ENCODE assay signal across 8 cellular contexts in the genomic region with DNA sequence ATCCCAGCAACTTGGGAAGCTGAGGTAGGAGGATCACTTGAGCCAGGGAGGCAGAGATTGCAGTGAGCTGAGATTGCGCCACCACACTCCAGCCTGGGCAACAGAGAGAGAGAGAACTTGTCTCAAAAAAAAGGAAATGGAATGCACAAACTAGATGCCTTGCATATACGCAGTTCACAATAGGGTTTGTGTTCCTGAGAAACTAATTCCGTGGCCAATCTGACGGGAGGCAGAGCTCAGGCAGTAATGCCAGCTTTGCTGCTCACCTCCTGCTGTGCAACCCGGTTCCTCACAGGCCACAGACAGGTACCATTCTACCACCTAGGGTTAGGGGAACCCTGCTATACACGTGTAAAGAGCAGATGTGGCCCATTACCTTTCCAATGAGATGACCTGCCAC. TPM values are rescaled to one million over a fixed set of nuclear protein-coding genes. Genes with fewer than 3 reads are reported as not detected.
A peak's percentile ranks its signal among the peaks of the same experiment; 100 is the strongest.
DNase-seq lines count a peak whose midpoint lies in the region; ATAC-seq and TF ChIP-seq lines count a peak whose summit lies in the region.

No MANE protein-coding gene starts in this region.

- H3K9ac ChIP-seq in subcutaneous abdominal adipose tissue (ENCODE audit: low read length in 5 of 5): peak overlapping the region; percentile 74 to 100 (median 99)

- H3K9me3 ChIP-seq in hepatocyte (ENCODE audit: low read depth): no peaks in the 10 kb centered on the region
- H3K9me3 ChIP-seq in subcutaneous abdominal adipose tissue (ENCODE audit: control insufficient read depth in 5 of 5, low read length in 5 of 5): no peaks in the 10 kb centered on the region
- H3K9me3 ChIP-seq in Peyer's patch: no peaks in the 10 kb centered on the region

- TF ChIP-seq CTCF in WI38 (IDR thresholded peaks at IDR 0.05; ENCODE audit: low read depth, low read length): no peak
- no peak for TF ChIP-seq CTCF in hepatocyte (IDR thresholded peaks at IDR 0.05; ENCODE audit: poor library complexity)
- no peak for TF ChIP-seq CTCF in Peyer's patch (IDR thresholded peaks at IDR 0.05)

- H3K27ac ChIP-seq in hepatocyte (no peak overlapping the region), subcutaneous abdominal adipose tissue (ENCODE audit: low read depth, low read length) (no peak overlapping the region), Peyer's patch (no peak overlapping the region)

- no peaks in the 10 kb centered on the region for H3K9me2 ChIP-seq in hepatocyte (replicated peaks; ENCODE audit: insufficient read depth)

- no peak overlapping the region for H2AFZ ChIP-seq in hepatocyte

- H3K4me2 ChIP-seq in hepatocyte: peak overlapping the region; percentile 76

- no peak for DNase-seq in activated T-cell treated with anti-CD3 and anti-CD28 coated beads, Interleukin-2, amount 50 U/mL, for 72 hours
- DNase-seq in activated T-cell treated with anti-CD3 and anti-CD28 coated beads, Interleukin-2, amount 50 U/mL, for 48 hours: no peak
- no peak for DNase-seq in hepatocyte (ENCODE audit: low spot score)
- no peak for DNase-seq in dedifferentiated amniotic fluid mesenchymal stem cell (ENCODE audit: extremely low spot score)
- no peak for DNase-seq in NCI-H2081 (lab: John Stamatoyannopoulos, UW)
- no peak for DNase-seq in Peyer's patch

- ATAC-seq in activated T-cell treated with anti-CD3 and anti-CD28 coated beads, Interleukin-2, amount 50 U/mL, for 72 hours (replicated peaks in 1 of 2): no peak

- no peaks in the 10 kb centered on the region for H3K27me3 Mint-ChIP-seq in activated T-cell treated with anti-CD3 and anti-CD28 coated beads, Interleukin-2, amount 50 U/mL, for 72 hours (ENCODE audit: low read depth)

- WGBS in hepatocyte (ENCODE audit: low lambda C conversion rate, missing lambda C conversion rate): 66% methylated on average over 6 of the region's 6 CpGs

- TF ChIP-seq POLR2A in Peyer's patch (IDR thresholded peaks at IDR 0.05): no peak

- H4K20me1 ChIP-seq in hepatocyte (ENCODE audit: insufficient read depth, poor library complexity, severe bottlenecking): no peaks in the 10 kb centered on the region

- peaks cover 0 to 1% of the 10 kb centered on the region in 2 donors for H3K36me3 Mint-ChIP-seq in activated T-cell treated with anti-CD3 and anti-CD28 coated beads, Interleukin-2, amount 50 U/mL, for 72 hours (ENCODE audit: insufficient read depth in 2 of 2)

- H3K4me3 ChIP-seq in WI38 (ENCODE audit: low read depth, low read length) (peak overlapping the region; percentile 97), hepatocyte (no peak overlapping the region), subcutaneous abdominal adipose tissue (ENCODE audit: low read depth in 1 of 5, low read length in 5 of 5) (peak overlapping the region; percentile 85 to 100 (median 98)), Peyer's patch (peak overlapping the region in 2 of 4 donors; percentile 75 to 92)

- H3K27ac Mint-ChIP-seq in activated T-cell treated with anti-CD3 and anti-CD28 coated beads, Interleukin-2, amount 50 U/mL, for 72 hours: peak overlapping the region; percentile 53

- H3K4me3 Mint-ChIP-seq in activated T-cell treated with anti-CD3 and anti-CD28 coated beads, Interleukin-2, amount 50 U/mL, for 72 hours: peak overlapping the region; percentile 97 to 99

- no peaks in the 10 kb centered on the region for H3K27me3 ChIP-seq in hepatocyte
- H3K27me3 ChIP-seq in subcutaneous abdominal adipose tissue (ENCODE audit: control insufficient read depth in 5 of 5, insufficient read depth in 4 of 5, low read length in 5 of 5): no peaks in the 10 kb centered on the region
- no peaks in the 10 kb centered on the region for H3K27me3 ChIP-seq in Peyer's patch

- peaks cover 60% of the 10 kb centered on the region for H3K79me2 ChIP-seq in hepatocyte

- H3K9me3 Mint-ChIP-seq in activated T-cell treated with anti-CD3 and anti-CD28 coated beads, Interleukin-2, amount 50 U/mL, for 72 hours: no peaks in the 10 kb centered on the region

- H3K36me3 ChIP-seq in hepatocyte (replicated peaks; ENCODE audit: insufficient read depth, low read depth) (no peaks in the 10 kb centered on the region), subcutaneous abdominal adipose tissue (ENCODE audit: control insufficient read depth in 5 of 5, insufficient read depth in 5 of 5, low read length in 5 of 5) (peaks cover 0 to 22% (median 9%) of the 10 kb centered on the region in 5 donors), Peyer's patch (peaks cover 0 to 4% (median 0%) of the 10 kb centered on the region in 3 donors)

- peaks cover 50% of the 10 kb centered on the region for H3K4me1 Mint-ChIP-seq in activated T-cell treated with anti-CD3 and anti-CD28 coated beads, Interleukin-2, amount 50 U/mL, for 72 hours (ENCODE audit: low read depth)

- H3K4me1 ChIP-seq in hepatocyte (ENCODE audit: insufficient read depth): peaks cover 15% of the 10 kb centered on the region
- peaks cover 6 to 29% (median 26%) of the 10 kb centered on the region in 5 donors for H3K4me1 ChIP-seq in subcutaneous abdominal adipose tissue (ENCODE audit: control insufficient read depth in 5 of 5, insufficient read depth in 5 of 5, low read length in 5 of 5)
- H3K4me1 ChIP-seq in Peyer's patch: peaks cover 0 to 23% (median 10%) of the 10 kb centered on the region in 4 donors

RNA-seq across cellular contexts. Expression of gene CDK5RAP1, which starts 1.4 kb away (rescaled TPM):
- total RNA-seq in activated T-cell treated with anti-CD3 and anti-CD28 coated beads, Interleukin-2, amount 50 U/mL, for 72 hours: 10 to 100 TPM; 43.0 to 64.2 TPM
- 22.4 and 35.6 TPM in 2 replicates for total RNA-seq in hepatocyte
- polyA plus RNA-seq in hepatocyte: 52.2 and 63.1 TPM in 2 replicates
- total RNA-seq in Peyer's patch: 10 to 100 TPM; 23.5 to 47.0 (median 30.9) TPM

RNA-seq across cellular contexts. Expression of gene SNTA1, which starts 43.6 kb away (rescaled TPM):
- total RNA-seq in activated T-cell treated with anti-CD3 and anti-CD28 coated beads, Interleukin-2, amount 50 U/mL, for 72 hours: 1 to 10 TPM; 2.2 to 3.7 TPM
- 24.5 and 28.0 TPM in 2 replicates for total RNA-seq in hepatocyte
- 24.0 and 24.6 TPM in 2 replicates for polyA plus RNA-seq in hepatocyte
- total RNA-seq in Peyer's patch: 10 to 100 TPM; 12.1 to 15.0 (median 14.4) TPM
